Comparison of ENCODE assay signal across 1 cellular context in genomic region chr10:125683063-125683462, GRCh38.
TF ChIP-seq lines count a peak whose summit lies in the region.

Gene TEX36, minus strand, starts transcription at chr10:125683163. Its CDS starts 174 bp downstream, at chr10:125682989.

TF ChIP-seq in H1, 55 proteins besides CTCF, POLR2A, EP300 and RAD21:
- no peak for TF ChIP-seq BACH1 (IDR thresholded peaks at IDR 0.05; ENCODE audit: low read length)
- TF ChIP-seq MAX (IDR thresholded peaks at IDR 0.05) = no peak
- no peak for TF ChIP-seq GABPA (IDR thresholded peaks at IDR 0.05; ENCODE audit: borderline replicate concordance, insufficient read depth, low read length)
- TF ChIP-seq ASH2L (IDR thresholded peaks at IDR 0.05; ENCODE audit: low read length) = no peak
- no peak for TF ChIP-seq MAFK (IDR thresholded peaks at IDR 0.05; ENCODE audit: low read depth, low read length)
- no peak for TF ChIP-seq SIX5 (IDR thresholded peaks at IDR 0.05; ENCODE audit: low read depth, low read length)
- no peak for TF ChIP-seq TAF1 (IDR thresholded peaks at IDR 0.05; ENCODE audit: low read depth, low read length)
- TF ChIP-seq SIRT6 (IDR thresholded peaks at IDR 0.05; ENCODE audit: low read length) = no peak
- no peak for TF ChIP-seq BRCA1 (IDR thresholded peaks at IDR 0.05; ENCODE audit: low read depth, low read length)
- TF ChIP-seq SP4 (IDR thresholded peaks at IDR 0.05; ENCODE audit: low read length) = no peak
- no peak for TF ChIP-seq TAF7 (optimal IDR thresholded peaks at IDR 0.05; ENCODE audit: borderline replicate concordance, low read depth, low read length)
- TF ChIP-seq EGR1 (IDR thresholded peaks at IDR 0.05; ENCODE audit: borderline replicate concordance, low read depth, low read length) = no peak
- no peak for TF ChIP-seq SUZ12 (IDR thresholded peaks at IDR 0.05; ENCODE audit: low read length)
- no peak for TF ChIP-seq BCL11A (IDR thresholded peaks at IDR 0.05; ENCODE audit: low read depth in 2 of 2, low read length in 2 of 2)
- TF ChIP-seq YY1 (IDR thresholded peaks at IDR 0.05; ENCODE audit: low read depth, low read length) = no peak
